Comparison of ENCODE assay signal across 3 cellular contexts in genomic region chr1:82451191-82451590, GRCh38.
"Had no signal": no experiment of that assay in that cellular context is flagged by ENCODE, and none has a peak within 500 bp of the region (broad histone marks: within the 10 kb centered on the region; RNA-seq: fewer than 3 reads in every experiment).

No MANE protein-coding gene starts in this region.

- H3K4me3 ChIP-seq: GM12878 had no signal

- DNase-seq: GDM1, GF-D8 had no signal
